Comparison of ENCODE assay signal across 12 cellular contexts in the genomic region with DNA sequence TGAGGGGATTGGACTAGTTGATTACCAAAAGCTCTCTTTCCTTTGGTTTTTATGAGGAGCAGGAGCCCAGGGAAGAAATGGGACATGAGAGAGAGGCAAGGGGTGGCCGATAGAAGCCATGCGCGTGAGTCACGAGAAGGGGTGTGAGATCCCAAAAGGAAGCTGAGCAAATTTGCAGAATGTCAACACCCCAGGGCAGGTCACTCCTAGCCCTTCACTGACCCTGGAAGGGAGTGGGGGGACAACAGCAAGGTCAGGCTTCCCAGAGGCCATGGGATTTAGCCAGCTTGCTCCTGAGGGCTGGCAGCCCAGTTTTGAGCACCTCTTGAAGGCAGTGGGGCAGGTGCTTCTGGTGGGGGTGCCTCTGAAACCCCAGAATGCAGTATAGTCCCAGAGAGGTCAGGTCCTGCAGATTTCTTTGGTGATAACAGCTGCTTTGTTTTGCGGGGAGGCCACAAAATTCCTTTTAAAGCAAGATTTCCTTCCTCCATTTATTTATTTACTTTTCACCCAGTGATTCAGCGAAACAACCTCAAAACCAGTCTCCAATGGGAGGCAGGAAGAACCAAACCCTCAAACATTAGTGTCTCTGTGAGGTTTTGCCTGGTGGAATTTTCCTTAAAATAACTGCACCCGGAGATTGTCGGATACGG. TPM values are rescaled to one million over a fixed set of nuclear protein-coding genes. Genes with fewer than 3 reads are reported as not detected.
DNase-seq lines count a peak whose midpoint lies in the region; ATAC-seq and TF ChIP-seq lines count a peak whose summit lies in the region.
"Had no signal": no experiment of that assay in that cellular context is flagged by ENCODE, and none has a peak within 500 bp of the region (broad histone marks: within the 10 kb centered on the region; RNA-seq: fewer than 3 reads in every experiment).

No MANE protein-coding gene starts in this region.

- ATAC-seq in GM19023 (IDR thresholded peaks at IDR 0.05; ENCODE audit: unreplicated experiment), result no peak

- no peak for TF ChIP-seq CTCF in right atrium auricular region (IDR thresholded peaks at IDR 0.05)

- H3K4me3 ChIP-seq in right atrium auricular region, result no peak overlapping the region
- no peak overlapping the region for H3K4me3 ChIP-seq in skeletal muscle satellite cell (ENCODE audit: low read length)
- H3K4me3 ChIP-seq: ovary had no signal

- DNase-seq in Daoy (ENCODE audit: low read depth) (peak; percentile 73), SW480 (ENCODE audit: low spot score) (peak; percentile 36), right atrium auricular region (ENCODE audit: low spot score) (no peak), epidermal melanocyte (ENCODE audit: insufficient read length, low spot score) (no peak), foreskin melanocyte (no peak), iPS-NIHi7 (ENCODE audit: extremely low spot score) (no peak)
- DNase-seq: activated CD4-positive, alpha-beta T cell treated with anti-CD3 and anti-CD28 coated beads for 4 hours; activated T-cell treated with anti-CD3 and anti-CD28 coated beads, Interleukin-2, amount 50 U/mL, for 48 hours; DND-41; ovary had no signal

- H3K36me3 ChIP-seq in right atrium auricular region (no peaks in the 10 kb centered on the region), skeletal muscle satellite cell (ENCODE audit: insufficient read depth, low read length) (no peaks in the 10 kb centered on the region)
- H3K36me3 ChIP-seq: ovary had no signal

- H3K9ac ChIP-seq in skeletal muscle satellite cell (ENCODE audit: low read depth, low read length), result no peak overlapping the region

- H3K4me1 ChIP-seq in right atrium auricular region (peaks cover 0 to 51% of the 10 kb centered on the region in 2 donors), skeletal muscle satellite cell (ENCODE audit: control insufficient read depth, insufficient read depth, low read length) (peaks cover 30% of the 10 kb centered on the region)

- no peaks in the 10 kb centered on the region for H3K27me3 ChIP-seq in right atrium auricular region
- H3K27me3 ChIP-seq in skeletal muscle satellite cell (ENCODE audit: control insufficient read depth, insufficient read depth, low read length), result no peaks in the 10 kb centered on the region
- H3K27me3 ChIP-seq: ovary had no signal

- peak overlapping the region; percentile 39 for H3K4me2 ChIP-seq in skeletal muscle satellite cell (ENCODE audit: low read length)

- H3K9me3 ChIP-seq in right atrium auricular region (no peaks in the 10 kb centered on the region), skeletal muscle satellite cell (replicated peaks; ENCODE audit: low read length) (no peaks in the 10 kb centered on the region)
- H3K9me3 ChIP-seq: ovary had no signal

- H3K27ac ChIP-seq in right atrium auricular region, result peak overlapping the region; percentile 57 to 77
- H3K27ac ChIP-seq: ovary had no signal

RNA-seq across cellular contexts. Expression of gene TIMP3, which starts 40.1 kb away (rescaled TPM):
- 25.4 and 26.1 TPM in 2 replicates for total RNA-seq in Daoy (2014; rRNA removed; shearing (Covaris generic))
- 100 to 1,000 TPM; 625 to 711 TPM for total RNA-seq in right atrium auricular region
- total RNA-seq in skeletal muscle satellite cell (2012; rRNA removed), result 53.0 and 56.8 TPM in 2 replicates

Comparison
In these comparisons a context has a peak if more than half of its experiments do, and no peak if none do; other contexts are left out.
1. DNase-seq: peak in Daoy (single experiment) and SW480 (single experiment); none in right atrium auricular region (single experiment), epidermal melanocyte (single experiment), foreskin melanocyte (single experiment) and iPS-NIHi7 (single experiment).
2. RNA of gene TIMP3, which starts 40.1 kb away (total RNA-seq): 625 to 711 TPM in right atrium auricular region; 25.4 to 26.1 TPM in Daoy; every median in the first group is over 10 times any median in the second.